In the genomic region with DNA sequence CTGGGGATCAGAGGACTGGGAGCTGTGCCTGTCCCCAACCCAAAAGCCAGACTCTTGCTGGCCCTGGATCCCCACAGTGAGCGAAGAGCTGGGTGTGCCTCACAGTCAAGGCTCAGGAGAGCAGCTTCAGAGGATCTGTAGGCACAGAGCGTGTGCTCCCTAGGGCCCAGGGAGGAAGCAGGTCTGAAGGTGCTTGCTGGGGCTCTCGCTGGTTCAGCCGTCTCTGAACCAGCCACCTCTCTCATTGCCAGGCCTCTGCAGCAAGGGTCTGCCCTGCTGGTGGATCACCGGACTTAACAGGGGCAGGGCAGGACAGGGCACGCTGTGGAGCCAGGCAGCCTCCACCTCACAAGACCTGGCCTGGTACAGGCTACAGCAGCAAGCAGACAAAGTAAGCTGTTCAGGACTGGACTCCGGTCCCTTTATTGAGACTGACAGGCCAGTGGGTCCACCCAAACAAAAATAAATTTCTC, we compare ENCODE assay signal across 23 cellular contexts. TPM values are rescaled to one million over a fixed set of nuclear protein-coding genes. Genes with fewer than 3 reads are reported as not detected.
A peak's percentile ranks its signal among the peaks of the same experiment; 100 is the strongest.
DNase-seq lines count a peak whose midpoint lies in the region; ATAC-seq and TF ChIP-seq lines count a peak whose summit lies in the region.
"Had no signal": no experiment of that assay in that cellular context is flagged by ENCODE, and none has a peak within 500 bp of the region (broad histone marks: within the 10 kb centered on the region; RNA-seq: fewer than 3 reads in every experiment).

No MANE protein-coding gene starts in this region.

- no peak overlapping the region for H2BK120ac ChIP-seq in trophoblast cell (ENCODE audit: insufficient read depth, low read length, poor library complexity)

- H3K4me2 ChIP-seq in mammary epithelial cell (ENCODE audit: insufficient read depth, low read depth, low read length) (no peak overlapping the region), trophoblast cell (ENCODE audit: low read length) (no peak overlapping the region)
- H3K4me2 ChIP-seq: GM23338 had no signal

- CTCF ChIA-PET in MCF 10A (lab: Yijun Ruan, JAX) = interaction anchor here (1.2 to 8.5 kb wide), 2 partner anchors 21 to 150 kb away, joined by 6 to 64 read pairs; no protein-coding TSS in a partner anchor
- CTCF ChIA-PET in mammary epithelial cell (lab: Charles Lee; ENCODE audit: low non-redundant PET) = no interaction called here
- CTCF ChIA-PET in CD8-positive, alpha-beta memory T cell (lab: Charles Lee) = interaction anchor here (0.7 kb wide), 1 partner anchor 22 kb away, joined by 4 read pairs; no protein-coding TSS in a partner anchor

- H3K4me1 Mint-ChIP-seq in MCF 10A (ENCODE audit: insufficient read depth, unreplicated experiment) = peaks cover 24% of the 10 kb centered on the region
- H3K4me1 Mint-ChIP-seq in T-helper 17 cell = peaks cover 19% of the 10 kb centered on the region
- H3K4me1 Mint-ChIP-seq in stimulated activated naive B cell treated with anti-CD40 and anti-IgM and Interleukin-4, amounts not matched to agents 10 μg/mL and 1 μg/mL and 100 μg/mL, for 72 hours = peaks cover 17 to 18% of the 10 kb centered on the region in 2 donors
- H3K4me1 Mint-ChIP-seq in CD8-positive, alpha-beta memory T cell = peaks cover 8 to 32% (median 19%) of the 10 kb centered on the region in 3 donors

- H3K27ac Mint-ChIP-seq in MCF 10A (ENCODE audit: low read depth, unreplicated experiment) (peak overlapping the region; percentile 74), T-helper 17 cell (peak overlapping the region; percentile 80)
- peak overlapping the region; percentile 81 for H3K27ac Mint-ChIP-seq in stimulated activated naive B cell treated with anti-CD40 and anti-IgM and Interleukin-4, amounts not matched to agents 10 μg/mL and 1 μg/mL and 100 μg/mL, for 72 hours
- H3K27ac Mint-ChIP-seq in CD8-positive, alpha-beta memory T cell = peak overlapping the region in 2 of 8 donors; percentile 17 to 63
- H3K27ac Mint-ChIP-seq: GM23338 had no signal

- no peak for TF ChIP-seq CTCF in MCF 10A (IDR thresholded peaks at IDR 0.05; ENCODE audit: unreplicated experiment)
- no peak for TF ChIP-seq CTCF in mammary epithelial cell (conservative IDR thresholded peaks at IDR 0.05 in 1 of 2, IDR thresholded peaks at IDR 0.05 in 1 of 2; ENCODE audit: extremely low read depth in 1 of 2, insufficient read depth in 1 of 2, low read depth in 1 of 2, low read length in 2 of 2)
- no peak for TF ChIP-seq CTCF in esophagus squamous epithelium (IDR thresholded peaks at IDR 0.05)

- no peak overlapping the region for H4K8ac ChIP-seq in trophoblast cell (ENCODE audit: low read depth, low read length)

- no peak overlapping the region for H3K14ac ChIP-seq in trophoblast cell (ENCODE audit: low read length)

- H3K36me3 ChIP-seq in mammary epithelial cell (ENCODE audit: insufficient read depth, low read length) = peaks cover 27% of the 10 kb centered on the region
- H3K36me3 ChIP-seq in esophagus squamous epithelium = peaks cover 66 to 100% (median 67%) of the 10 kb centered on the region in 3 donors
- peaks cover 88% of the 10 kb centered on the region for H3K36me3 ChIP-seq in CD8-positive, alpha-beta memory T cell (ENCODE audit: insufficient read depth, low read length)
- H3K36me3 ChIP-seq in trophoblast cell (ENCODE audit: control insufficient read depth in 1 of 2, insufficient read depth in 2 of 2, low read length in 2 of 2) = peaks cover 91 to 98% of the 10 kb centered on the region in 2 experiments

- in situ Hi-C loops in mammary epithelial cell (cut with MboI; ENCODE audit: low sequenced_read_pairs in 2 of 2) = no loop called here

- DNase-seq in MCF 10A (ENCODE audit: unreplicated experiment) (no peak), mammary epithelial cell (no peak), T-helper 17 cell (no peak), esophagus squamous epithelium (lab: John Stamatoyannopoulos, UW) (no peak), GM19238 (ENCODE audit: insufficient read length, low spot score) (no peak), trophoblast cell (no peak)
- DNase-seq in stimulated activated naive B cell treated with anti-CD40 and anti-IgM and Interleukin-4, amounts not matched to agents 10 μg/mL and 1 μg/mL and 100 μg/mL, for 72 hours = no peak
- DNase-seq in CD8-positive, alpha-beta memory T cell = no peak
- DNase-seq: activated effector memory CD4-positive, alpha-beta T cell treated with Interleukin-2 at 50 U/mL for 16 hours; DMS79 treated with DMSO at 0.1 percent for 48 hours; islet precursor cell; KG1; mesendoderm; NCI-H1048; NCI-H2081; NCI-H510A treated with DMSO at 0.1 percent for 48 hours; SHP77 treated with DMSO at 0.1 percent for 48 hours; stimulated activated CD4-positive, alpha-beta T cell treated with anti-CD3 and anti-CD28 coated beads, Interleukin-12 subunit alpha, Interleukin-12 subunit beta, amount 100 ng/mL, for 4 hours; stimulated activated naive CD4-positive, alpha-beta T cell had no signal

- no peak overlapping the region for H2BK5ac ChIP-seq in trophoblast cell (ENCODE audit: low read depth, low read length, poor library complexity)

- H3K27ac ChIP-seq in mammary epithelial cell (ENCODE audit: insufficient read depth, low read depth, low read length) (no peak overlapping the region), esophagus squamous epithelium (peak overlapping the region in 3 of 4 donors; percentile 11 to 84 (median 79)), trophoblast cell (ENCODE audit: low read depth, low read length) (no peak overlapping the region)
- H3K27ac ChIP-seq in CD8-positive, alpha-beta memory T cell (ENCODE audit: low read depth, low read length) = no peak overlapping the region
- H3K27ac ChIP-seq: upper lobe of left lung had no signal

- H3K23ac ChIP-seq in trophoblast cell (ENCODE audit: low read length) = no peak overlapping the region

- H3K9ac ChIP-seq in mammary epithelial cell (ENCODE audit: insufficient read depth, low read length) (no peak overlapping the region), trophoblast cell (ENCODE audit: low read length) (no peak overlapping the region)

- no peaks in the 10 kb centered on the region for H4K20me1 ChIP-seq in mammary epithelial cell (ENCODE audit: insufficient read depth, low read length)

- H3K4me1 ChIP-seq in mammary epithelial cell (ENCODE audit: insufficient read depth, low read length) = peaks cover 16% of the 10 kb centered on the region
- peaks cover 22 to 85% (median 27%) of the 10 kb centered on the region in 3 donors for H3K4me1 ChIP-seq in esophagus squamous epithelium
- H3K4me1 ChIP-seq in CD8-positive, alpha-beta memory T cell (ENCODE audit: insufficient read depth, low read length) = peaks cover 10% of the 10 kb centered on the region
- no peaks in the 10 kb centered on the region for H3K4me1 ChIP-seq in trophoblast cell (ENCODE audit: control insufficient read depth in 1 of 2, insufficient read depth in 2 of 2, low read length in 2 of 2)
- H3K4me1 ChIP-seq: ascending aorta had no signal

- H3K9me3 Mint-ChIP-seq in MCF 10A (ENCODE audit: unreplicated experiment) = no peaks in the 10 kb centered on the region
- H3K9me3 Mint-ChIP-seq in stimulated activated naive B cell treated with anti-CD40 and anti-IgM and Interleukin-4, amounts not matched to agents 10 μg/mL and 1 μg/mL and 100 μg/mL, for 72 hours = no peaks in the 10 kb centered on the region
- H3K9me3 Mint-ChIP-seq in CD8-positive, alpha-beta memory T cell = no peaks in the 10 kb centered on the region
- H3K9me3 Mint-ChIP-seq: GM23338 had no signal

- H3K79me2 ChIP-seq in mammary epithelial cell (ENCODE audit: insufficient read depth, low read length) = no peaks in the 10 kb centered on the region
- H3K79me2 ChIP-seq in trophoblast cell (ENCODE audit: control insufficient read depth, insufficient read depth, low read length, poor library complexity) = no peaks in the 10 kb centered on the region

- no TSS peak for BruUV-seq in MCF 10A (replicated peaks; lab: Mats Ljungman, UMichigan)
- no TSS peak for BruUV-seq in mammary epithelial cell (replicated peaks; lab: Mats Ljungman, UMichigan)

- dilution Hi-C loops in mammary epithelial cell (cut with HindIII; ENCODE audit: low sequenced_read_pairs) = no loop called here

- H3K4me3 ChIP-seq in mammary epithelial cell (replicated peaks in 1 of 3; ENCODE audit: insufficient read depth in 1 of 3, low read depth in 2 of 3, low read length in 3 of 3) (no peak overlapping the region), esophagus squamous epithelium (no peak overlapping the region), trophoblast cell (ENCODE audit: low read depth, low read length) (no peak overlapping the region)
- H3K4me3 ChIP-seq in CD8-positive, alpha-beta memory T cell (ENCODE audit: low read length) = no peak overlapping the region
- H3K4me3 ChIP-seq: ascending aorta, GM23338, upper lobe of left lung had no signal

- H3K4me3 Mint-ChIP-seq in MCF 10A (ENCODE audit: unreplicated experiment) = no peak overlapping the region
- H3K4me3 Mint-ChIP-seq in T-helper 17 cell = no peak overlapping the region
- H3K4me3 Mint-ChIP-seq in stimulated activated naive B cell treated with anti-CD40 and anti-IgM and Interleukin-4, amounts not matched to agents 10 μg/mL and 1 μg/mL and 100 μg/mL, for 72 hours = no peak overlapping the region
- H3K4me3 Mint-ChIP-seq in CD8-positive, alpha-beta memory T cell = no peak overlapping the region
- H3K4me3 Mint-ChIP-seq: GM23338 had no signal

- H3K27me3 ChIP-seq in mammary epithelial cell (ENCODE audit: insufficient read depth, low read length) (no peaks in the 10 kb centered on the region), esophagus squamous epithelium (no peaks in the 10 kb centered on the region), trophoblast cell (ENCODE audit: insufficient read depth, low read length) (no peaks in the 10 kb centered on the region)
- H3K27me3 ChIP-seq in CD8-positive, alpha-beta memory T cell (ENCODE audit: insufficient read depth, low read length, poor library complexity, severe bottlenecking) = no peaks in the 10 kb centered on the region
- H3K27me3 ChIP-seq: ascending aorta, upper lobe of left lung had no signal

- H3K36me3 Mint-ChIP-seq in MCF 10A (ENCODE audit: insufficient read depth, unreplicated experiment) (peaks cover 88% of the 10 kb centered on the region), T-helper 17 cell (ENCODE audit: low read depth) (no peaks in the 10 kb centered on the region)
- H3K36me3 Mint-ChIP-seq in stimulated activated naive B cell treated with anti-CD40 and anti-IgM and Interleukin-4, amounts not matched to agents 10 μg/mL and 1 μg/mL and 100 μg/mL, for 72 hours = peaks cover 53% of the 10 kb centered on the region in 2 donors
- peaks cover 4 to 99% (median 8%) of the 10 kb centered on the region in 3 donors for H3K36me3 Mint-ChIP-seq in CD8-positive, alpha-beta memory T cell

- no peaks in the 10 kb centered on the region for H3K27me3 Mint-ChIP-seq in MCF 10A (ENCODE audit: insufficient read depth, unreplicated experiment)
- H3K27me3 Mint-ChIP-seq in T-helper 17 cell = no peaks in the 10 kb centered on the region
- H3K27me3 Mint-ChIP-seq in stimulated activated naive B cell treated with anti-CD40 and anti-IgM and Interleukin-4, amounts not matched to agents 10 μg/mL and 1 μg/mL and 100 μg/mL, for 72 hours = no peaks in the 10 kb centered on the region
- H3K27me3 Mint-ChIP-seq in CD8-positive, alpha-beta memory T cell = no peaks in the 10 kb centered on the region

- no peak overlapping the region for H3K18ac ChIP-seq in trophoblast cell (ENCODE audit: low read length)

- H4K12ac ChIP-seq in trophoblast cell (ENCODE audit: low read depth, low read length) = no peak overlapping the region

- WGBS in mammary epithelial cell (ENCODE audit: low coverage, missing lambda C conversion rate) = 64% methylated on average over 6 of the region's 7 CpGs
- WGBS in esophagus squamous epithelium, 2 donors = 80 to 100% methylated on average over 1 of the region's 7 CpGs
- no CpG with 5 or more reads among the region's 7 CpGs for WGBS in trophoblast cell (ENCODE audit: extremely low coverage, insufficient coverage, insufficient read length)

- H3K4ac ChIP-seq in trophoblast cell (ENCODE audit: low read depth, low read length) = no peak overlapping the region

- no peak overlapping the region for H2AK5ac ChIP-seq in trophoblast cell (ENCODE audit: low read length)

- H2AFZ ChIP-seq in mammary epithelial cell (ENCODE audit: low read depth, low read length) (no peak overlapping the region), trophoblast cell (ENCODE audit: insufficient read depth, low read length, poor library complexity) (no peak overlapping the region)
- H2AFZ ChIP-seq: GM23338 had no signal

- H3K79me1 ChIP-seq in trophoblast cell (ENCODE audit: low read length) = no peaks in the 10 kb centered on the region

- no peak overlapping the region for H4K91ac ChIP-seq in trophoblast cell (ENCODE audit: low read depth, low read length)

- intact Hi-C loops in MCF 10A (cut with micrococcal nuclease) = no loop called here
- intact Hi-C loops in mammary epithelial cell (cut with micrococcal nuclease) = no loop called here
- intact Hi-C loops in esophagus squamous epithelium (cut with DNase I) = loop anchor here (10.0 kb wide), 1 partner anchor 53 kb away; a partner anchor contains a TSS

- no peak for ATAC-seq in T-helper 17 cell
- peak; percentile 11 to 12 for ATAC-seq in stimulated activated naive B cell treated with anti-CD40 and anti-IgM and Interleukin-4, amounts not matched to agents 10 μg/mL and 1 μg/mL and 100 μg/mL, for 72 hours (replicated peaks)
- ATAC-seq: activated CD4-positive, CD25-positive, alpha-beta regulatory T cell treated with anti-CD3 and anti-CD28 coated beads, Interleukin-2, amount 50 U/mL, for 24 hours; GM23338 had no signal

- POLR2A ChIA-PET in MCF 10A (lab: Yijun Ruan, JAX) = interaction anchor here (0.8 to 3.3 kb wide), 7 partner anchors 10 to 23 kb away, joined by 3 to 19 read pairs (median 6); a partner anchor contains a TSS
- POLR2A ChIA-PET in CD8-positive, alpha-beta memory T cell (lab: Charles Lee) = interaction anchor here (3.4 to 4.4 kb wide), 2 partner anchors 14 to 22 kb away, joined by 14 to 26 read pairs; a partner anchor contains a TSS

- H3K9me3 ChIP-seq in mammary epithelial cell (replicated peaks; ENCODE audit: insufficient read depth, low read length) (no peaks in the 10 kb centered on the region), T-helper 17 cell (ENCODE audit: control insufficient read depth, low read length, poor library complexity, severe bottlenecking) (no peaks in the 10 kb centered on the region), esophagus squamous epithelium (no peaks in the 10 kb centered on the region), trophoblast cell (ENCODE audit: insufficient read depth, low read depth, low read length) (no peaks in the 10 kb centered on the region)
- H3K9me3 ChIP-seq in CD8-positive, alpha-beta memory T cell (ENCODE audit: low read length) = no peaks in the 10 kb centered on the region
- H3K9me3 ChIP-seq: ascending aorta, upper lobe of left lung had no signal

- no peak for TF ChIP-seq POLR2A in esophagus squamous epithelium (IDR thresholded peaks at IDR 0.05)

- no peak overlapping the region for H2BK12ac ChIP-seq in trophoblast cell (ENCODE audit: low read length)

RNA-seq across cellular contexts. Expression of a gene that starts 13.8 kb away (rescaled TPM):
- 14.3 and 20.5 TPM in 2 replicates for total RNA-seq in MCF 10A (2022)
- total RNA-seq in mammary epithelial cell = 10 to 100 TPM; 12.7 to 18.9 TPM
- 12.7 TPM for polyA plus RNA-seq in mammary epithelial cell
- polyA minus RNA-seq in mammary epithelial cell = 17.8 TPM
- 10 to 100 TPM; 72.4 to 73.7 TPM for total RNA-seq in T-helper 17 cell
- 10 to 100 TPM; 10.4 to 36.8 (median 16.4) TPM for total RNA-seq in esophagus squamous epithelium
- total RNA-seq in CD8-positive, alpha-beta memory T cell = 10 to 100 TPM; 33.6 to 34.1 TPM
- polyA plus RNA-seq in CD8-positive, alpha-beta memory T cell = 88.0 TPM
- polyA plus RNA-seq in trophoblast cell (2013) = 17.6 and 18.6 TPM in 2 replicates

RNA-seq across cellular contexts. Expression of a gene that starts 23.7 kb away (rescaled TPM):
- total RNA-seq in MCF 10A (2022) (24.2 and 26.9 TPM in 2 replicates), mammary epithelial cell (10 to 100 TPM; 13.8 to 21.7 TPM), T-helper 17 cell (100 to 1,000 TPM in 1 of 2 donors, 10 to 100 TPM in 1; 95.1 to 129 TPM), esophagus squamous epithelium (10 to 100 TPM; 10.5 to 22.5 (median 19.8) TPM)
- 10.5 TPM for polyA plus RNA-seq in mammary epithelial cell
- polyA minus RNA-seq in mammary epithelial cell = 32.9 TPM
- 10 to 100 TPM; 37.5 to 38.3 TPM for total RNA-seq in CD8-positive, alpha-beta memory T cell
- 14.6 TPM for polyA plus RNA-seq in CD8-positive, alpha-beta memory T cell
- 15.7 and 15.8 TPM in 2 replicates for polyA plus RNA-seq in trophoblast cell (2013)

RNA-seq across cellular contexts. Expression of a gene that starts 36.3 kb away (rescaled TPM):
- total RNA-seq in MCF 10A (2022) = 0.20 and 0.37 TPM in 2 replicates
- total RNA-seq in mammary epithelial cell = 10 to 100 TPM in 1 of 2 donors, 1 to 10 TPM in 1; 7.2 to 17.7 TPM
- 6.7 TPM for polyA plus RNA-seq in mammary epithelial cell
- polyA minus RNA-seq in mammary epithelial cell = 1.4 TPM
- total RNA-seq in T-helper 17 cell = 1 to 10 TPM in 1 of 2 donors, not detected in 1; 1.5 TPM
- total RNA-seq in esophagus squamous epithelium = 100 to 1,000 TPM in 2 of 4 donors, 10 to 100 TPM in 1, 1 to 10 TPM in 1; 5.9 to 248 (median 92.6) TPM
- total RNA-seq in CD8-positive, alpha-beta memory T cell = 1 to 10 TPM; 2.5 to 3.2 TPM
- polyA plus RNA-seq in CD8-positive, alpha-beta memory T cell = 0.45 TPM
- 39.7 and 41.3 TPM in 2 replicates for polyA plus RNA-seq in trophoblast cell (2013)

RNA-seq across cellular contexts. Expression of a gene that starts 57.2 kb away (rescaled TPM):
- 25.3 and 39.1 TPM in 2 replicates for total RNA-seq in MCF 10A (2022)
- total RNA-seq in mammary epithelial cell = 10 to 100 TPM; 32.5 to 68.8 TPM
- polyA plus RNA-seq in mammary epithelial cell = 96.7 TPM
- polyA minus RNA-seq in mammary epithelial cell = 96.8 TPM
- total RNA-seq in T-helper 17 cell = 100 to 1,000 TPM; 121 to 200 TPM
- total RNA-seq in esophagus squamous epithelium = 10 to 100 TPM; 44.5 to 74.8 (median 56.8) TPM
- total RNA-seq in CD8-positive, alpha-beta memory T cell = 10 to 100 TPM; 81.1 to 82.1 TPM
- polyA plus RNA-seq in CD8-positive, alpha-beta memory T cell = 219 TPM
- 69.0 and 71.9 TPM in 2 replicates for polyA plus RNA-seq in trophoblast cell (2013)

RNA-seq across cellular contexts. Expression of a gene that starts 57.3 kb away (rescaled TPM):
- total RNA-seq in MCF 10A (2022) (2.0 and 2.5 TPM in 2 replicates), mammary epithelial cell (1 to 10 TPM; 2.1 to 3.3 TPM), T-helper 17 cell (1 to 10 TPM; 1.5 to 2.1 TPM), esophagus squamous epithelium (1 to 10 TPM; 4.1 to 6.5 (median 5.5) TPM)
- 0.36 TPM for polyA plus RNA-seq in mammary epithelial cell
- polyA minus RNA-seq in mammary epithelial cell = not detected
- total RNA-seq in CD8-positive, alpha-beta memory T cell = 1 to 10 TPM; 2.7 to 2.8 TPM
- polyA plus RNA-seq in CD8-positive, alpha-beta memory T cell = 0.94 TPM
- 0.97 and 1.2 TPM in 2 replicates for polyA plus RNA-seq in trophoblast cell (2013)

Comparison
In these comparisons a context has a peak if more than half of its experiments do, and no peak if none do; other contexts are left out.
1. H3K27ac ChIP-seq: peak in esophagus squamous epithelium (3 of 4); none in mammary epithelial cell (single experiment), CD8-positive, alpha-beta memory T cell (single experiment) and trophoblast cell (single experiment).